14 cellular contexts compared by ENCODE assay signal in the genomic region with DNA sequence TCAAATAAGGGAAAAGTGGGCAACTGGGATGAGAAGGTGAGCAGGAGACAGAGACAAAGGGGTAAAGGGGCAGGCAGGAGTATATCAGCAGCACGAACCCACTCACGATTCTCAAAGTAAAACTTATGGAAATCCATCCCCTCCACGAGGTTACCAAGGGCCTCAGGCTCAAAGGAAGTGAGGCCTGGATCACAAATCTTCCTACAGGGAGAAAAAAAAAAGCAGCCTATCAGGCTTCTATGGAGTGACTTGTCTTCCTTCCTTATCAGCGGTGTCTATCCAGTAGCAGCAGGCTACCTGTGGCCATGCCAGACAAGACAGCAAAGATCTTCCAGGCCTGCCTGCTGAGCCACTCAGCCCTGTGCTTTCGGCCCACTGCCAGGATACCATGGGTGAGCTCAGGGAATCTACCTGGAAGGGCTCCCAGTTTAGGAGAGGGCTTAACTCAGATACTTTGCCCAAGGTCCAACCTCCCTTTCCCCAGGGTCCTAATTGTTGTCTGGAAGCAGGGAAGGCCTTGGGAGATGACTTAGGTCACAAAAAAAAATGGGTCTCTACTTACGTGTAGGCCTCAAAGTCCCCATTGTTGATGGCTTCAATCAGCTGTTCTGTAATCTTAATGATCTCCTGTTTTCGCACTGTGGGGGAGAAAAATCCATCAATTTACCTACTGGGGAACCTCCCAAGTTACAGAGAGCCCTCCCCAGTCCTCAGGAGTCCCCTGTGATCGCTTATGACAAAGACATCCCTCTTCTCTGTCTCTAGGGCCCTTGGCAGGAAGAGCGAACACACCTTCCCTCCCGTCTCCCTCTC. TPM values are rescaled to one million over a fixed set of nuclear protein-coding genes. Genes with fewer than 3 reads are reported as not detected.
DNase-seq lines count a peak whose midpoint lies in the region; ATAC-seq, FAIRE-seq and TF ChIP-seq lines count a peak whose summit lies in the region.
"Had no signal": no experiment of that assay in that cellular context is flagged by ENCODE, and none has a peak within 500 bp of the region (broad histone marks: within the 10 kb centered on the region; RNA-seq: fewer than 3 reads in every experiment).

No MANE protein-coding gene starts in this region.

- H3K9me3 Mint-ChIP-seq in IgD-negative memory B cell, result no peaks in the 10 kb centered on the region
- peaks cover 0 to 2% (median 0%) of the 10 kb centered on the region in 9 donors for H3K9me3 Mint-ChIP-seq in naive thymus-derived CD8-positive, alpha-beta T cell

- no TSS peak for BruUV-seq in endothelial cell of umbilical vein (replicated peaks; lab: Mats Ljungman, UMichigan)

- TF ChIP-seq CTCF in endothelial cell of umbilical vein (IDR thresholded peaks at IDR 0.05; ENCODE audit: extremely low read depth in 1 of 2, insufficient read depth in 1 of 2, low read depth in 1 of 2, low read length in 2 of 2), result no peak

- no peaks in the 10 kb centered on the region for H3K9me1 ChIP-seq in endothelial cell of umbilical vein (replicated peaks; ENCODE audit: control insufficient read depth, extremely low read depth, insufficient read depth, low read length)

- H3K27me3 Mint-ChIP-seq in IgD-negative memory B cell, result no peaks in the 10 kb centered on the region
- H3K27me3 Mint-ChIP-seq in naive thymus-derived CD8-positive, alpha-beta T cell, result no peaks in the 10 kb centered on the region
- H3K27me3 Mint-ChIP-seq: activated CD8-positive, alpha-beta memory T cell treated with anti-CD3 and anti-CD28 coated beads, Interleukin-2, amount 10 ng/mL, durations not matched to agents 7 days and 5 days; B cell; naive B cell had no signal

- H3K4me3 ChIP-seq in endothelial cell of umbilical vein (replicated peaks in 1 of 3; ENCODE audit: insufficient read depth in 1 of 3, low read depth in 1 of 3, low read length in 3 of 3), result no peak overlapping the region

- H3K4me1 Mint-ChIP-seq in IgD-negative memory B cell, result no peaks in the 10 kb centered on the region
- peaks cover 3 to 9% (median 4%) of the 10 kb centered on the region in 4 donors for H3K4me1 Mint-ChIP-seq in naive thymus-derived CD8-positive, alpha-beta T cell

- peak overlapping the region in 2 of 4 donors; percentile 23 to 71 for H3K4me3 Mint-ChIP-seq in IgD-negative memory B cell
- no peak overlapping the region for H3K4me3 Mint-ChIP-seq in naive thymus-derived CD8-positive, alpha-beta T cell
- H3K4me3 Mint-ChIP-seq: activated CD8-positive, alpha-beta memory T cell treated with anti-CD3 and anti-CD28 coated beads, Interleukin-2, amount 10 ng/mL, durations not matched to agents 7 days and 5 days; B cell had no signal

- dilution Hi-C loops in endothelial cell of umbilical vein (cut with MboI; ENCODE audit: extremely low pct_ligation_motif_present, low sequenced_read_pairs), result no loop called here

- peak; percentile 46 for DNase-seq in A172 (ENCODE audit: low spot score)
- DNase-seq in endothelial cell of umbilical vein (ENCODE audit: low read depth, low spot score), result no peak
- peak in 1 of 10 donors; percentile 35 for DNase-seq in naive thymus-derived CD8-positive, alpha-beta T cell
- no peak for DNase-seq in NK-92 treated with Interleukin-12 subunit alpha and Interleukin-12 subunit beta, amount 100 ng/mL, for 24 hours (lab: John Stamatoyannopoulos, UW)
- no peak for DNase-seq in midbrain (lab: John Stamatoyannopoulos, UW)
- no peak for DNase-seq in activated effector memory CD4-positive, alpha-beta T cell treated with Interleukin-2 at 50 U/mL for 16 hours
- no peak for DNase-seq in NCI-H128 (lab: John Stamatoyannopoulos, UW; ENCODE audit: unreplicated experiment)
- DNase-seq: activated CD8-positive, alpha-beta memory T cell treated with anti-CD3 and anti-CD28 coated beads, Interleukin-2, amount 10 ng/mL, durations not matched to agents 7 days and 5 days; amygdala; naive B cell; NCI-H345; stimulated activated CD4-positive, alpha-beta T cell treated with anti-CD3 and anti-CD28 coated beads, Interleukin-12 subunit alpha, Interleukin-12 subunit beta, amount 100 ng/mL, for 4 hours had no signal

- no peak overlapping the region for H3K9ac ChIP-seq in endothelial cell of umbilical vein (replicated peaks; ENCODE audit: extremely low read depth, insufficient read depth, low read length)

- CTCF ChIA-PET in endothelial cell of umbilical vein (lab: Charles Lee), result interaction anchor here (0.7 kb wide), 1 partner anchor 62 kb away, joined by 3 read pairs; no protein-coding TSS in a partner anchor

- FAIRE-seq in endothelial cell of umbilical vein (lab: Jason Lieb, UNC), result peak; percentile 57

- H3K27me3 ChIP-seq in endothelial cell of umbilical vein (ENCODE audit: control insufficient read depth in 2 of 2, insufficient read depth in 2 of 2, low read length in 2 of 2), result no peaks in the 10 kb centered on the region

- H3K36me3 Mint-ChIP-seq in IgD-negative memory B cell, result peaks cover 2% of the 10 kb centered on the region
- H3K36me3 Mint-ChIP-seq in naive thymus-derived CD8-positive, alpha-beta T cell, result peaks cover 0 to 48% (median 7%) of the 10 kb centered on the region in 3 donors

- POLR2A ChIA-PET in endothelial cell of umbilical vein (lab: Charles Lee), result no interaction called here
- POLR2A ChIA-PET in naive thymus-derived CD8-positive, alpha-beta T cell (lab: Charles Lee), result no interaction called here

- no peak overlapping the region for H3K4me2 ChIP-seq in endothelial cell of umbilical vein (ENCODE audit: insufficient read depth, low read length)

- no peak for ATAC-seq in naive thymus-derived CD8-positive, alpha-beta T cell
- ATAC-seq: activated CD8-positive, alpha-beta memory T cell treated with anti-CD3 and anti-CD28 coated beads, Interleukin-2, amount 10 ng/mL, durations not matched to agents 7 days and 5 days had no signal

- no peaks in the 10 kb centered on the region for H3K9me3 ChIP-seq in endothelial cell of umbilical vein (replicated peaks; ENCODE audit: control insufficient read depth, insufficient read depth, low read length)

- no peaks in the 10 kb centered on the region for H4K20me1 ChIP-seq in endothelial cell of umbilical vein (replicated peaks; ENCODE audit: control insufficient read depth, extremely low read depth, insufficient read depth, low read length)

- no peaks in the 10 kb centered on the region for H3K79me2 ChIP-seq in endothelial cell of umbilical vein (ENCODE audit: control insufficient read depth, insufficient read depth, low read length)

- H3K27ac Mint-ChIP-seq in IgD-negative memory B cell, result peak overlapping the region in 2 of 3 donors; percentile 46 to 60
- peak overlapping the region in 8 of 10 donors; percentile 3 to 84 (median 58) for H3K27ac Mint-ChIP-seq in naive thymus-derived CD8-positive, alpha-beta T cell
- H3K27ac Mint-ChIP-seq: activated CD8-positive, alpha-beta memory T cell treated with anti-CD3 and anti-CD28 coated beads, Interleukin-2, amount 10 ng/mL, durations not matched to agents 7 days and 5 days; B cell had no signal

- peaks cover 39% of the 10 kb centered on the region for H3K4me1 ChIP-seq in endothelial cell of umbilical vein (ENCODE audit: control insufficient read depth, extremely low read depth, insufficient read depth, low read length)

- no peak for TF ChIP-seq POLR2A in endothelial cell of umbilical vein (IDR thresholded peaks at IDR 0.05; ENCODE audit: low read depth, low read length)

- H2AFZ ChIP-seq in endothelial cell of umbilical vein (ENCODE audit: low read depth, low read length), result no peak overlapping the region

- peak overlapping the region; percentile 78 for H3K27ac ChIP-seq in endothelial cell of umbilical vein (ENCODE audit: insufficient read depth, low read depth, low read length)

- peaks cover 8 to 10% of the 10 kb centered on the region in 2 experiments for H3K36me3 ChIP-seq in endothelial cell of umbilical vein (ENCODE audit: control insufficient read depth in 2 of 2, extremely low read depth in 1 of 2, insufficient read depth in 2 of 2, low read length in 2 of 2)

- intact Hi-C loops in endothelial cell of umbilical vein (cut with micrococcal nuclease), result no loop called here

RNA-seq across cellular contexts. Expression of a gene that starts 5.7 kb away (rescaled TPM):
- 12.2 and 13.5 TPM in 2 replicates for total RNA-seq in A172 (2014; rRNA removed; shearing (Covaris generic))
- 21.4 TPM for polyA plus RNA-seq in IgD-negative memory B cell
- 26.3 and 30.2 TPM in 2 replicates for total RNA-seq in endothelial cell of umbilical vein
- 25.0 and 30.1 TPM in 2 replicates for polyA plus RNA-seq in endothelial cell of umbilical vein
- 15.3 and 16.0 TPM in 2 replicates for polyA plus RNA-seq in endothelial cell of umbilical vein (2011; cell fraction: cytosol; rRNA removed)
- 56.8 and 73.6 TPM in 2 replicates for polyA plus RNA-seq in endothelial cell of umbilical vein (2011; cell fraction: nucleus; rRNA removed)
- polyA plus RNA-seq in endothelial cell of umbilical vein (2012), result 23.2 and 25.0 TPM in 2 replicates
- polyA minus RNA-seq in endothelial cell of umbilical vein, result 43.4 and 44.0 TPM in 2 replicates
- polyA minus RNA-seq in endothelial cell of umbilical vein (2011; cell fraction: cytosol; rRNA and poly(A)+ RNA removed), result 2.8 TPM
- 30.6 and 41.0 TPM in 2 replicates for polyA minus RNA-seq in endothelial cell of umbilical vein (2011; cell fraction: nucleus; rRNA and poly(A)+ RNA removed)
- 100 to 1,000 TPM; 101 to 112 TPM for total RNA-seq in naive thymus-derived CD8-positive, alpha-beta T cell
- 10 to 100 TPM; 13.4 to 34.3 (median 24.5) TPM for polyA plus RNA-seq in naive thymus-derived CD8-positive, alpha-beta T cell

RNA-seq across cellular contexts. Expression of a gene that starts 31.7 kb away (rescaled TPM):
- 32.3 and 47.9 TPM in 2 replicates for total RNA-seq in A172 (2014; rRNA removed; shearing (Covaris generic))
- polyA plus RNA-seq in IgD-negative memory B cell (15.2 TPM), endothelial cell of umbilical vein (230 and 372 TPM in 2 replicates)
- total RNA-seq in endothelial cell of umbilical vein, result 111 and 112 TPM in 2 replicates
- 68.1 and 91.4 TPM in 2 replicates for polyA plus RNA-seq in endothelial cell of umbilical vein (2011; cell fraction: cytosol; rRNA removed)
- polyA plus RNA-seq in endothelial cell of umbilical vein (2011; cell fraction: nucleus; rRNA removed), result 408 and 539 TPM in 2 replicates
- 79.2 and 116 TPM in 2 replicates for polyA plus RNA-seq in endothelial cell of umbilical vein (2012)
- polyA minus RNA-seq in endothelial cell of umbilical vein, result 162 and 169 TPM in 2 replicates
- 25.9 TPM for polyA minus RNA-seq in endothelial cell of umbilical vein (2011; cell fraction: cytosol; rRNA and poly(A)+ RNA removed)
- polyA minus RNA-seq in endothelial cell of umbilical vein (2011; cell fraction: nucleus; rRNA and poly(A)+ RNA removed), result 99.0 and 127 TPM in 2 replicates
- 10 to 100 TPM; 79.0 to 79.9 TPM for total RNA-seq in naive thymus-derived CD8-positive, alpha-beta T cell
- polyA plus RNA-seq in naive thymus-derived CD8-positive, alpha-beta T cell, result 10 to 100 TPM; 12.3 to 18.5 (median 13.4) TPM

RNA-seq across cellular contexts. Expression of a gene that starts 35.3 kb away (rescaled TPM):
- 77.6 and 90.0 TPM in 2 replicates for total RNA-seq in A172 (2014; rRNA removed; shearing (Covaris generic))
- polyA plus RNA-seq in IgD-negative memory B cell (54.4 TPM), endothelial cell of umbilical vein (32.1 and 39.2 TPM in 2 replicates)
- total RNA-seq in endothelial cell of umbilical vein, result 31.7 and 34.9 TPM in 2 replicates
- polyA plus RNA-seq in endothelial cell of umbilical vein (2011; cell fraction: cytosol; rRNA removed), result 35.4 and 39.9 TPM in 2 replicates
- 14.3 and 20.2 TPM in 2 replicates for polyA plus RNA-seq in endothelial cell of umbilical vein (2011; cell fraction: nucleus; rRNA removed)
- polyA plus RNA-seq in endothelial cell of umbilical vein (2012), result 69.6 and 78.9 TPM in 2 replicates
- 7.8 and 9.8 TPM in 2 replicates for polyA minus RNA-seq in endothelial cell of umbilical vein
- polyA minus RNA-seq in endothelial cell of umbilical vein (2011; cell fraction: cytosol; rRNA and poly(A)+ RNA removed), result 17.1 TPM
- polyA minus RNA-seq in endothelial cell of umbilical vein (2011; cell fraction: nucleus; rRNA and poly(A)+ RNA removed), result 3.6 and 4.7 TPM in 2 replicates
- total RNA-seq in naive thymus-derived CD8-positive, alpha-beta T cell, result 10 to 100 TPM; 19.9 to 22.1 TPM
- polyA plus RNA-seq in naive thymus-derived CD8-positive, alpha-beta T cell, result 10 to 100 TPM; 32.2 to 44.6 (median 37.9) TPM

RNA-seq across cellular contexts. Expression of a gene that starts 57.2 kb away (rescaled TPM):
- total RNA-seq in A172 (2014; rRNA removed; shearing (Covaris generic)), result 36.6 and 38.5 TPM in 2 replicates
- 7.2 TPM for polyA plus RNA-seq in IgD-negative memory B cell
- 28.1 and 33.6 TPM in 2 replicates for total RNA-seq in endothelial cell of umbilical vein
- 26.8 and 27.2 TPM in 2 replicates for polyA plus RNA-seq in endothelial cell of umbilical vein
- 27.3 and 29.6 TPM in 2 replicates for polyA plus RNA-seq in endothelial cell of umbilical vein (2011; cell fraction: cytosol; rRNA removed)
- 71.3 and 74.1 TPM in 2 replicates for polyA plus RNA-seq in endothelial cell of umbilical vein (2011; cell fraction: nucleus; rRNA removed)
- polyA plus RNA-seq in endothelial cell of umbilical vein (2012), result 23.6 and 26.7 TPM in 2 replicates
- polyA minus RNA-seq in endothelial cell of umbilical vein, result 35.0 and 38.8 TPM in 2 replicates
- 12.7 TPM for polyA minus RNA-seq in endothelial cell of umbilical vein (2011; cell fraction: cytosol; rRNA and poly(A)+ RNA removed)
- polyA minus RNA-seq in endothelial cell of umbilical vein (2011; cell fraction: nucleus; rRNA and poly(A)+ RNA removed), result 22.1 and 30.7 TPM in 2 replicates
- total RNA-seq in naive thymus-derived CD8-positive, alpha-beta T cell, result 10 to 100 TPM; 60.4 to 61.7 TPM
- 1 to 10 TPM; 4.6 to 6.7 (median 5.1) TPM for polyA plus RNA-seq in naive thymus-derived CD8-positive, alpha-beta T cell
